In the genomic region with DNA sequence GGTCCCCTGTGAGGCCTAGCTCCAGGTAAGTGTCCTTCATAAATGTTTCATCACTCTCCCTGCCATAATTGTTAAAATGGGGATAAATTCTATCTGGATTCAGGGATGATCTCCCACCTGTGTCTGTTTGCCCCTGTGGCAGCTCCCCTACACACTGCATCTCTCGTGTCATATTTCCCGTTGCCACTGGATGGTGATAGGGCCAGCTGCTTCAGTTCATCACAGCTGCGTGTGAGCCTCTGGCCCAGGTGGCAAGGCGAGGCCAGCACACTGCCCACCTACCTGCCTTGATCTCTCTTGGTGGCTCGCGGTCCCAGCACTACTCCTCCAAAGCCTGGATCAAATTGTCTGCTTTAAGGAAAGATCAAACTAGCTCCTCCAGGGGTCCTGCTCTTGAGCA, we compare ENCODE assay signal across 21 cellular contexts.
A peak's percentile ranks its signal among the peaks of the same experiment; 100 is the strongest.
DNase-seq lines count a peak whose midpoint lies in the region; ATAC-seq, FAIRE-seq and TF ChIP-seq lines count a peak whose summit lies in the region.
"Had no signal": no experiment of that assay in that cellular context is flagged by ENCODE, and none has a peak within 500 bp of the region (broad histone marks: within the 10 kb centered on the region; RNA-seq: fewer than 3 reads in every experiment).

No MANE protein-coding gene starts in this region.

- peaks cover 3% of the 10 kb centered on the region for H3K9me3 Mint-ChIP-seq in WTC11
- H3K9me3 Mint-ChIP-seq: CD4-positive, alpha-beta T cell; HFFc6 had no signal

- no peak overlapping the region for H3K9ac ChIP-seq in BLaER1

- H3K27me3 Mint-ChIP-seq in WTC11 (ENCODE audit: low read depth), result no peaks in the 10 kb centered on the region

- H3K27ac ChIP-seq in BLaER1, result peak overlapping the region; percentile 45; the same call in 1 of the 2 replicates
- no peak overlapping the region for H3K27ac ChIP-seq in caudate nucleus (ENCODE audit: low read depth, low read length)

- POLR2A ChIA-PET in WTC11 (lab: Charles Lee), result no interaction called here

- TF ChIP-seq CTCF in WTC11 (IDR thresholded peaks at IDR 0.05) (no peak), GM13977 (IDR thresholded peaks at IDR 0.05; ENCODE audit: extremely low read depth, insufficient read depth, missing control alignments) (no peak)

- H3K4me2 ChIP-seq in BLaER1, result peak overlapping the region; percentile 73

- DNase-seq in NCI-H526 (lab: John Stamatoyannopoulos, UW) (peak; percentile 31 to 67), NCI-H526 treated with DMSO at 0.1 percent for 48 hours (lab: John Stamatoyannopoulos, UW) (no peak), H7 (peak; percentile 45), WTC11 (ENCODE audit: low spot score) (no peak), urothelium cell line (ENCODE audit: low spot score) (no peak), caudate nucleus (lab: John Stamatoyannopoulos, UW) (no peak), GM13977 (ENCODE audit: low spot score) (no peak)
- DNase-seq: CD4-positive, alpha-beta T cell; COR-L47; DND-41; HFFc6; MG63; NCI-H1048; NCI-H1436 treated with DMSO at 0.1 percent for 48 hours; NCI-H1930; NCI-H226; Right ventricle myocardium superior had no signal

- H3K27me3 ChIP-seq in BLaER1 (no peaks in the 10 kb centered on the region), H7 (ENCODE audit: control insufficient read depth, insufficient read depth, low read length) (no peaks in the 10 kb centered on the region)
- H3K27me3 ChIP-seq: MG63 had no signal

- no peak overlapping the region for H3K4me3 Mint-ChIP-seq in WTC11
- H3K4me3 Mint-ChIP-seq: B cell; CD4-positive, alpha-beta T cell; HFFc6 had no signal

- H3K4me1 ChIP-seq in BLaER1, result peaks cover 77% of the 10 kb centered on the region

- H4K20me1 ChIP-seq in BLaER1, result no peaks in the 10 kb centered on the region

- CTCF ChIA-PET in WTC11 (lab: Charles Lee), result interaction anchor here (1.0 to 2.1 kb wide), 3 partner anchors 14 to 103 kb away, joined by 4 to 6 read pairs (median 4); no protein-coding TSS in a partner anchor

- ATAC-seq in WTC11, result peak; percentile 47
- ATAC-seq: K562 had no signal

- in situ Hi-C loops in GM13977 (cut with MboI; ENCODE audit: low pct_unique_long_range_greater_than_20kb, low sequenced_read_pairs, unreplicated experiment), result loop anchor here (25.0 kb wide), 1 partner anchor 187 kb away; the partner anchor contains the start of gene GRIK4

- H3K36me3 ChIP-seq in BLaER1, result no peaks in the 10 kb centered on the region
- no peaks in the 10 kb centered on the region for H3K36me3 ChIP-seq in H7 (replicated peaks; ENCODE audit: control insufficient read depth, insufficient read depth, low read length)
- H3K36me3 ChIP-seq: MG63 had no signal

- H3K4me3 ChIP-seq in BLaER1 (no peak overlapping the region), H7 (ENCODE audit: insufficient read depth, low read depth, low read length) (no peak overlapping the region)
- H3K4me3 ChIP-seq: K562, MG63 had no signal

- no peak overlapping the region for H3K27ac Mint-ChIP-seq in WTC11
- H3K27ac Mint-ChIP-seq: B cell; CD4-positive, alpha-beta T cell; HFFc6 had no signal

- H3K36me3 Mint-ChIP-seq in WTC11, result no peaks in the 10 kb centered on the region

- H3K9me3 ChIP-seq in BLaER1, result peaks cover 14% of the 10 kb centered on the region
- H3K9me3 ChIP-seq: MG63 had no signal

- H3K4me1 Mint-ChIP-seq in WTC11, result peaks cover 5% of the 10 kb centered on the region

- no peak for FAIRE-seq in urothelium cell line (lab: Jason Lieb, UNC)
- FAIRE-seq: A204.1, K562 had no signal

TF ChIP-seq in WTC11, 78 proteins besides CTCF, POLR2A, EP300 and RAD21:
- TF ChIP-seq, protein P1, sequence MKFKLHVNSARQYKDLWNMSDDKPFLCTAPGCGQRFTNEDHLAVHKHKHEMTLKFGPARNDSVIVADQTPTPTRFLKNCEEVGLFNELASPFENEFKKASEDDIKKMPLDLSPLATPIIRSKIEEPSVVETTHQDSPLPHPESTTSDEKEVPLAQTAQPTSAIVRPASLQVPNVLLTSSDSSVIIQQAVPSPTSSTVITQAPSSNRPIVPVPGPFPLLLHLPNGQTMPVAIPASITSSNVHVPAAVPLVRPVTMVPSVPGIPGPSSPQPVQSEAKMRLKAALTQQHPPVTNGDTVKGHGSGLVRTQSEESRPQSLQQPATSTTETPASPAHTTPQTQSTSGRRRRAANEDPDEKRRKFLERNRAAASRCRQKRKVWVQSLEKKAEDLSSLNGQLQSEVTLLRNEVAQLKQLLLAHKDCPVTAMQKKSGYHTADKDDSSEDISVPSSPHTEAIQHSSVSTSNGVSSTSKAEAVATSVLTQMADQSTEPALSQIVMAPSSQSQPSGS (CRISPR knock-in tag; IDR thresholded peaks at IDR 0.05; ENCODE audit: borderline replicate concordance, low read depth), result no peak
- no peak for TF ChIP-seq CREM (CRISPR knock-in tag; IDR thresholded peaks at IDR 0.05)
- TF ChIP-seq GRHL2 (CRISPR knock-in tag; IDR thresholded peaks at IDR 0.05; ENCODE audit: insufficient replicate concordance, severe bottlenecking), result no peak
- TF ChIP-seq, protein P2, sequence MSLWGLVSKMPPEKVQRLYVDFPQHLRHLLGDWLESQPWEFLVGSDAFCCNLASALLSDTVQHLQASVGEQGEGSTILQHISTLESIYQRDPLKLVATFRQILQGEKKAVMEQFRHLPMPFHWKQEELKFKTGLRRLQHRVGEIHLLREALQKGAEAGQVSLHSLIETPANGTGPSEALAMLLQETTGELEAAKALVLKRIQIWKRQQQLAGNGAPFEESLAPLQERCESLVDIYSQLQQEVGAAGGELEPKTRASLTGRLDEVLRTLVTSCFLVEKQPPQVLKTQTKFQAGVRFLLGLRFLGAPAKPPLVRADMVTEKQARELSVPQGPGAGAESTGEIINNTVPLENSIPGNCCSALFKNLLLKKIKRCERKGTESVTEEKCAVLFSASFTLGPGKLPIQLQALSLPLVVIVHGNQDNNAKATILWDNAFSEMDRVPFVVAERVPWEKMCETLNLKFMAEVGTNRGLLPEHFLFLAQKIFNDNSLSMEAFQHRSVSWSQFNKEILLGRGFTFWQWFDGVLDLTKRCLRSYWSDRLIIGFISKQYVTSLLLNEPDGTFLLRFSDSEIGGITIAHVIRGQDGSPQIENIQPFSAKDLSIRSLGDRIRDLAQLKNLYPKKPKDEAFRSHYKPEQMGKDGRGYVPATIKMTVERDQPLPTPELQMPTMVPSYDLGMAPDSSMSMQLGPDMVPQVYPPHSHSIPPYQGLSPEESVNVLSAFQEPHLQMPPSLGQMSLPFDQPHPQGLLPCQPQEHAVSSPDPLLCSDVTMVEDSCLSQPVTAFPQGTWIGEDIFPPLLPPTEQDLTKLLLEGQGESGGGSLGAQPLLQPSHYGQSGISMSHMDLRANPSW (CRISPR knock-in tag; conservative IDR thresholded peaks at IDR 0.05; ENCODE audit: low read depth), result no peak

Comparison
In these comparisons a context has a peak if more than half of its experiments do, and no peak if none do; other contexts are left out.
1. DNase-seq: peak in NCI-H526 (2 of 2) and H7 (single experiment); none in NCI-H526 treated with DMSO at 0.1 percent for 48 hours (single experiment), WTC11 (single experiment), urothelium cell line (single experiment), caudate nucleus (0 of 61) and GM13977 (single experiment).